In the genomic region with DNA sequence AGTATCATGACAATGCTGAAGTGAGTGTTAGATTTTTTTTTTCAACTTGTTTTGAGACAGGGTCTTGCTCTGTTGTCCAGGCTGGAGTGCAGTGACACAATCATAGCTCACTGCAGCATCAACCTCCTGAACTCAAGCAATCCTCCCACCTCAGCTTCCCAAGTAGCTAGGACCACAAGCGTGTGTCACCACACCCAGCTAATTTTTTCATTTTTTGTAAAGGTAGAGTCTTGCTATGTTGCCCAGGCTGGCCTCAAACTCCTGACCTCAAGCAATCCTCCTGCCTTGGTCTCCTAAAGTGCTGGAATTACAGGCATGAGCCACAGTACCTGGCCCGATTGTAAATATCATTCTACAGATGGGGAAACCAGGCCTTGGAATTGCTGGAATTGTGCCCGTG, we compare ENCODE assay signal across 7 cellular contexts.
DNase-seq lines count a peak whose midpoint lies in the region; ATAC-seq, FAIRE-seq and TF ChIP-seq lines count a peak whose summit lies in the region.
"Not testable (repeated sequence)": the region's sequence is repeated elsewhere in the genome, so short reads cannot be mapped to it uniquely, and the experiment has no call there.

No MANE protein-coding gene starts in this region.

- H3K4me3 ChIP-seq in BLaER1; HEK293 (ENCODE audit: low read depth, low read length); OCI-LY3 (ENCODE audit: low read length); K562: not testable (repeated sequence)

- H3K4me1 Mint-ChIP-seq in T-helper 17 cell, result not testable (repeated sequence)
- peaks cover 22% of the 10 kb centered on the region for H3K4me1 Mint-ChIP-seq in WTC11
- peaks cover 11% of the 10 kb centered on the region for H3K4me1 Mint-ChIP-seq in activated T-helper 17 cell treated with anti-CD3 and anti-CD28 coated beads, Interleukin-2, amount 50 U/mL, for 72 hours

- H3K27me3 Mint-ChIP-seq in T-helper 17 cell, result peaks cover 16% of the 10 kb centered on the region
- not testable (repeated sequence) for H3K27me3 Mint-ChIP-seq in WTC11 (ENCODE audit: low read depth); activated T-helper 17 cell treated with anti-CD3 and anti-CD28 coated beads, Interleukin-2, amount 50 U/mL, for 72 hours

- FAIRE-seq in K562 (lab: Jason Lieb, UNC), result not testable (repeated sequence)

- CTCF ChIA-PET in HEK293 (lab: Yijun Ruan, JAX) (interaction anchor here (0.6 to 3.7 kb wide), 20 partner anchors 9 to 662 kb away, joined by 3 to 55 read pairs (median 4); a partner anchor contains a TSS), WTC11 (lab: Charles Lee) (interaction anchor here (0.6 to 3.0 kb wide), 27 partner anchors 10 to 683 kb away, joined by 3 to 32 read pairs (median 6); a partner anchor contains a TSS), K562 (lab: Yijun Ruan, JAX; ENCODE audit: low intra/inter-chr PET ratio) (interaction anchor here (0.7 to 2.7 kb wide), 3 partner anchors 100 to 1163 kb away, joined by 3 to 23 read pairs (median 3); no protein-coding TSS in a partner anchor)

- TF ChIP-seq POLR2A in K562 (conservative IDR thresholded peaks at IDR 0.05), result not testable (repeated sequence)

- intact Hi-C loops in K562 (cut with micrococcal nuclease), result loop anchor here (2.0 to 10.0 kb wide), 3 partner anchors 161 to 311 kb away; no protein-coding TSS in a partner anchor

- in situ Hi-C loops in K562 (cut with MboI), result loop anchor here (10.0 kb wide), 1 partner anchor 511 kb away; no protein-coding TSS in a partner anchor

- not testable (repeated sequence) for H3K36me3 Mint-ChIP-seq in T-helper 17 cell (ENCODE audit: low read depth); WTC11; activated T-helper 17 cell treated with anti-CD3 and anti-CD28 coated beads, Interleukin-2, amount 50 U/mL, for 72 hours (ENCODE audit: low read depth)

- not testable (repeated sequence) for TF ChIP-seq CTCF in HEK293 (tag by site-specific recombination; IDR thresholded peaks at IDR 0.05); OCI-LY3 (IDR thresholded peaks at IDR 0.05; ENCODE audit: low read depth, low read length); WTC11 (IDR thresholded peaks at IDR 0.05); K562 (IDR thresholded peaks at IDR 0.05 in 2 of 3, conservative IDR thresholded peaks at IDR 0.05 in 1 of 3; ENCODE audit: insufficient read depth in 2 of 3, low read depth in 1 of 3, low read length in 3 of 3)

- WGBS in K562 (ENCODE audit: insufficient coverage, low coverage, missing lambda C conversion rate), result 10% methylated on average over 3 of the region's 3 CpGs

- not testable (repeated sequence) for H3K9me3 Mint-ChIP-seq in WTC11; activated T-helper 17 cell treated with anti-CD3 and anti-CD28 coated beads, Interleukin-2, amount 50 U/mL, for 72 hours

- H3K4me2 ChIP-seq in BLaER1, result peak overlapping the region; percentile 92; the same call in 1 of the 2 replicates
- not testable (repeated sequence) for H3K4me2 ChIP-seq in OCI-LY3 (ENCODE audit: low read length); K562 (ENCODE audit: insufficient read depth, low read length)

- not testable (repeated sequence) for H4K20me1 ChIP-seq in BLaER1; OCI-LY3 (ENCODE audit: insufficient read depth, low read length); K562 (replicated peaks; ENCODE audit: control insufficient read depth, insufficient read depth, low read length)

- not testable (repeated sequence) for DNase-seq in T-helper 17 cell; WTC11 (ENCODE audit: low spot score); K562 (ENCODE audit: extremely low read depth in 1 of 4, low spot score in 3 of 4)

- not testable (repeated sequence) for H3K9ac ChIP-seq in BLaER1; OCI-LY3 (ENCODE audit: low read length); K562 (ENCODE audit: insufficient read depth in 1 of 2, low read depth in 2 of 2, low read length in 2 of 2)

- 0 out of 2 replicates have a peak overlapping the region, but pooled peaks have one; percentile 63 for H2AFZ ChIP-seq in OCI-LY3 (ENCODE audit: low read depth, low read length)
- not testable (repeated sequence) for H2AFZ ChIP-seq in K562 (ENCODE audit: low read depth, low read length)

- H3K27me3 ChIP-seq in BLaER1, result not testable (repeated sequence)
- H3K27me3 ChIP-seq in OCI-LY3 (ENCODE audit: low read depth, low read length), result peaks cover 17% of the 10 kb centered on the region
- H3K27me3 ChIP-seq in K562 (ENCODE audit: control insufficient read depth in 2 of 2, insufficient read depth in 2 of 2, low read length in 2 of 2), result peaks cover 21 to 37% of the 10 kb centered on the region in 2 experiments; a peak in 4 of 5 replicates

- TF ChIP-seq EP300 in K562 (IDR thresholded peaks at IDR 0.05; ENCODE audit: low read length), result not testable (repeated sequence)

- POLR2A ChIA-PET in HEK293 (lab: Yijun Ruan, JAX), result interaction anchor here (0.6 to 1.3 kb wide), 2 partner anchors 142 to 150 kb away, joined by 3 to 4 read pairs; a partner anchor contains a TSS
- POLR2A ChIA-PET in WTC11 (lab: Charles Lee), result interaction anchor here (0.6 to 1.3 kb wide), 2 partner anchors 142 to 188 kb away, joined by 3 read pairs; a partner anchor contains a TSS
- POLR2A ChIA-PET in K562 (lab: Yijun Ruan, JAX), result interaction anchor here (0.6 kb wide), 1 partner anchor 262 kb away, joined by 3 read pairs; no protein-coding TSS in a partner anchor

- not testable (repeated sequence) for TF ChIP-seq RAD21 in K562 (CRISPR knock-in tag; conservative IDR thresholded peaks at IDR 0.05 in 1 of 2, IDR thresholded peaks at IDR 0.05 in 1 of 2)

- H3K27ac ChIP-seq in BLaER1; HEK293 (ENCODE audit: extremely low read depth, low read depth, low read length); OCI-LY3 (ENCODE audit: low read length); K562 (ENCODE audit: extremely low read depth, low read depth, low read length): not testable (repeated sequence)

- H3K9me1 ChIP-seq in K562 (ENCODE audit: control insufficient read depth, insufficient read depth, low read length), result not testable (repeated sequence)

- not testable (repeated sequence) for H3K27ac Mint-ChIP-seq in T-helper 17 cell, WTC11
- H3K27ac Mint-ChIP-seq in activated T-helper 17 cell treated with anti-CD3 and anti-CD28 coated beads, Interleukin-2, amount 50 U/mL, for 72 hours, result peak overlapping the region; percentile 28

- not testable (repeated sequence) for H3K9me3 ChIP-seq in BLaER1; HEK293 (ENCODE audit: control insufficient read depth, insufficient read depth, low read depth, low read length); OCI-LY3 (ENCODE audit: insufficient read depth, low read length); T-helper 17 cell (ENCODE audit: control insufficient read depth, low read length, poor library complexity, severe bottlenecking); K562 (replicated peaks; ENCODE audit: control insufficient read depth, insufficient read depth, low read depth, low read length)

- ATAC-seq in T-helper 17 cell; WTC11; activated T-helper 17 cell treated with anti-CD3 and anti-CD28 coated beads, Interleukin-2, amount 50 U/mL, for 72 hours (replicated peaks); K562: not testable (repeated sequence)

- not testable (repeated sequence) for H3K79me2 ChIP-seq in OCI-LY3 (ENCODE audit: low read length); K562 (ENCODE audit: control insufficient read depth, insufficient read depth, low read length)

- not testable (repeated sequence) for H3K36me3 ChIP-seq in BLaER1; HEK293 (ENCODE audit: control insufficient read depth in 2 of 2, insufficient read depth in 1 of 2, low read length in 2 of 2); OCI-LY3 (replicated peaks; ENCODE audit: low read depth, low read length); K562 (ENCODE audit: control insufficient read depth, insufficient read depth, low read length)

- peaks cover 49% of the 10 kb centered on the region for H3K4me1 ChIP-seq in BLaER1
- not testable (repeated sequence) for H3K4me1 ChIP-seq in HEK293 (ENCODE audit: control insufficient read depth, insufficient read depth, low read length); OCI-LY3 (ENCODE audit: low read length); K562 (replicated peaks in 1 of 2; ENCODE audit: control insufficient read depth in 2 of 2, insufficient read depth in 2 of 2, low read length in 2 of 2)

- BruUV-seq in K562 (replicated peaks; lab: Mats Ljungman, UMichigan), result not testable (repeated sequence)

- H3K4me3 Mint-ChIP-seq in T-helper 17 cell, result peak overlapping the region; percentile 1
- not testable (repeated sequence) for H3K4me3 Mint-ChIP-seq in WTC11; activated T-helper 17 cell treated with anti-CD3 and anti-CD28 coated beads, Interleukin-2, amount 50 U/mL, for 72 hours

TF ChIP-seq in HEK293, 187 proteins besides CTCF, POLR2A, EP300 and RAD21:
- TF ChIP-seq ZNF121 (tag by site-specific recombination; IDR thresholded peaks at IDR 0.05), result peak; percentile 85

TF ChIP-seq in WTC11, 78 proteins besides CTCF, POLR2A, EP300 and RAD21:
- peak; percentile 59; the same call in 1 of the 2 replicates for TF ChIP-seq ZNF121 (CRISPR knock-in tag; IDR thresholded peaks at IDR 0.05)

TF ChIP-seq in K562, 482 proteins besides CTCF, POLR2A, EP300 and RAD21:
- TF ChIP-seq ZNF121 (CRISPR knock-in tag; conservative IDR thresholded peaks at IDR 0.05), result peak; percentile 84
